Comparison of ENCODE assay signal across 11 cellular contexts in genomic region chrX:57137481-57137880, GRCh38. TPM values are rescaled to one million over a fixed set of nuclear protein-coding genes. Genes with fewer than 3 reads are reported as not detected.
DNase-seq lines count a peak whose midpoint lies in the region; ATAC-seq and TF ChIP-seq lines count a peak whose summit lies in the region.
"Had no signal": no experiment of that assay in that cellular context is flagged by ENCODE, and none has a peak within 500 bp of the region (broad histone marks: within the 10 kb centered on the region; RNA-seq: fewer than 3 reads in every experiment).

No MANE protein-coding gene starts in this region.

- intact Hi-C loops in upper lobe of right lung (cut with DNase I) = no loop called here

- H3K4me3 ChIP-seq in fibroblast of the aortic adventitia (ENCODE audit: low read depth, low read length) (peak overlapping the region; percentile 40), parathyroid adenoma (ENCODE audit: low read depth, low read length) (no peak overlapping the region), upper lobe of right lung (no peak overlapping the region)
- H3K4me3 ChIP-seq: uterus had no signal

- H3K9me3 ChIP-seq in parathyroid adenoma (ENCODE audit: control insufficient read depth, low read length) = no peaks in the 10 kb centered on the region
- no peaks in the 10 kb centered on the region for H3K9me3 ChIP-seq in upper lobe of right lung
- H3K9me3 ChIP-seq: uterus had no signal

- no peak for TF ChIP-seq CTCF in fibroblast of the aortic adventitia (IDR thresholded peaks at IDR 0.05; ENCODE audit: insufficient read depth, low read length)
- TF ChIP-seq CTCF in parathyroid adenoma (IDR thresholded peaks at IDR 0.05) = no peak
- no peak for TF ChIP-seq CTCF in upper lobe of right lung (IDR thresholded peaks at IDR 0.05)

- no peaks in the 10 kb centered on the region for H3K27me3 ChIP-seq in parathyroid adenoma (ENCODE audit: control insufficient read depth, insufficient read depth, low read length)
- no peaks in the 10 kb centered on the region for H3K27me3 ChIP-seq in upper lobe of right lung
- H3K27me3 ChIP-seq: uterus had no signal

- no peaks in the 10 kb centered on the region for H3K79me2 ChIP-seq in parathyroid adenoma

- H3K4me1 ChIP-seq in parathyroid adenoma (no peaks in the 10 kb centered on the region), upper lobe of right lung (no peaks in the 10 kb centered on the region)
- H3K4me1 ChIP-seq: uterus had no signal

- DNase-seq in EH (ENCODE audit: low read depth) (peak; percentile 37), NCI-H2227 treated with DMSO at 0.1 percent for 48 hours (lab: John Stamatoyannopoulos, UW) (peak; percentile 66), fibroblast of the aortic adventitia (ENCODE audit: low read depth) (peak; percentile 32), CD1c-positive myeloid dendritic cell (ENCODE audit: extremely low spot score) (no peak), upper lobe of right lung (no peak), RPMI8226 (no peak)
- DNase-seq in activated effector memory CD4-positive, alpha-beta T cell treated with anti-CD3 and anti-CD28 coated beads, Interleukin-2, amount 50 U/mL, for 16 hours = no peak
- DNase-seq: dermis blood vessel endothelial cell; stimulated activated CD4-positive, alpha-beta T cell treated with anti-CD3 and anti-CD28 coated beads, Interleukin-4, amount 100 ng/mL, for 24 hours had no signal

- H3K27ac ChIP-seq in parathyroid adenoma = peak overlapping the region; percentile 29
- H3K27ac ChIP-seq in upper lobe of right lung = no peak overlapping the region
- H3K27ac ChIP-seq: uterus had no signal

- H3K9ac ChIP-seq in parathyroid adenoma = no peak overlapping the region

- H3K36me3 ChIP-seq in parathyroid adenoma (ENCODE audit: control insufficient read depth, insufficient read depth, low read length) (no peaks in the 10 kb centered on the region), upper lobe of right lung (no peaks in the 10 kb centered on the region)
- H3K36me3 ChIP-seq: uterus had no signal

- no peak for ATAC-seq in upper lobe of right lung

- H3K4me2 ChIP-seq in parathyroid adenoma (ENCODE audit: low read length) = no peak overlapping the region

- H2AFZ ChIP-seq in parathyroid adenoma = peak overlapping the region; percentile 60

RNA-seq across cellular contexts. Expression of gene SPIN2A, which starts 0.3 kb away (rescaled TPM):
- 0.63 TPM in 1 of 2 replicates, not detected in the other for total RNA-seq in fibroblast of the aortic adventitia (ENCODE audit: low replicate concordance)
- 0.69 TPM for total RNA-seq in upper lobe of right lung

RNA-seq across cellular contexts. Expression of gene SPIN2B, which starts 16.1 kb away (rescaled TPM):
- total RNA-seq in fibroblast of the aortic adventitia (ENCODE audit: low replicate concordance) = 7.4 and 9.4 TPM in 2 replicates
- total RNA-seq in upper lobe of right lung = 8.2 TPM

Comparison
In these comparisons a context has a peak if more than half of its experiments do, and no peak if none do; other contexts are left out.
1. DNase-seq: peak in EH (single experiment), NCI-H2227 treated with DMSO at 0.1 percent for 48 hours (single experiment) and fibroblast of the aortic adventitia (single experiment); none in CD1c-positive myeloid dendritic cell (single experiment), upper lobe of right lung (single experiment), RPMI8226 (single experiment) and activated effector memory CD4-positive, alpha-beta T cell treated with anti-CD3 and anti-CD28 coated beads, Interleukin-2, amount 50 U/mL, for 16 hours (single experiment).